Comparison of ENCODE assay signal across 20 cellular contexts in the genomic region with DNA sequence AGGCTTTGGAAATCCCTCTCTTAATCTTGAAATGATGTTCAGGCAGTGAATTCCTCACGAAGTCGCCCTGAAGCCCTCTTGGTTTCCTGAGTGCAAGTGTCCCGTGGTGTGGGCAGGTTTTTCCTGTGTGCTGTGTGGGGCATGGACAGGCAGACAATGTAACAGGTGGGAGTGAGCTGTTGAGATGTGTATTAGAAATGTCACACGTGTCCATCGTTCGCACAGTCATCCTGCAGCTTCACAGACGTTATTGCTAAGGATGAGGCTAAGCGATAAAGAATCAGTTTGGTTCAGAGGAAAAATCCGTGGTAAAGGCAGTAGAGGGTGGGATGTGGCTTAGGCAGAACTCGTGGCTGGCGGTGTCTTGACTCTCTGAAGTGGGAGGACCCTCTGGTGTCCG. TPM values are rescaled to one million over a fixed set of nuclear protein-coding genes. Genes with fewer than 3 reads are reported as not detected.
DNase-seq lines count a peak whose midpoint lies in the region; ATAC-seq, FAIRE-seq and TF ChIP-seq lines count a peak whose summit lies in the region.
"Had no signal": no experiment of that assay in that cellular context is flagged by ENCODE, and none has a peak within 500 bp of the region (broad histone marks: within the 10 kb centered on the region; RNA-seq: fewer than 3 reads in every experiment).

No MANE protein-coding gene starts in this region.

- H3K4me3 Mint-ChIP-seq in activated CD8-positive, alpha-beta T cell treated with anti-CD3 and anti-CD28 coated beads, Interleukin-2, amount 10 ng/mL, durations not matched to agents 7 days and 5 days = no peak overlapping the region
- no peak overlapping the region for H3K4me3 Mint-ChIP-seq in activated CD8-positive, alpha-beta T cell treated with anti-CD3 and anti-CD28 coated beads for 36 hours
- no peak overlapping the region for H3K4me3 Mint-ChIP-seq in glutamatergic neuron (ENCODE audit: unreplicated experiment)
- H3K4me3 Mint-ChIP-seq: CD4-positive, alpha-beta T cell; HFFc6 had no signal

- ATAC-seq in activated CD8-positive, alpha-beta T cell treated with anti-CD3 and anti-CD28 coated beads, Interleukin-2, amount 10 ng/mL, durations not matched to agents 7 days and 5 days = no peak
- no peak for ATAC-seq in activated CD8-positive, alpha-beta T cell treated with anti-CD3 and anti-CD28 coated beads for 36 hours
- ATAC-seq in IMR-90 (ENCODE audit: low read depth) (no peak), K562 (no peak), HG02885 (IDR thresholded peaks at IDR 0.05; ENCODE audit: poor library complexity, unreplicated experiment) (no peak)
- ATAC-seq: A549 had no signal

- FAIRE-seq in K562 (lab: Jason Lieb, UNC) = peak; percentile 55
- FAIRE-seq: A549, GM19239 had no signal

- H3K36me3 ChIP-seq in IMR-90 (ENCODE audit: control insufficient read depth, insufficient read depth, low read length) (peaks cover 77% of the 10 kb centered on the region), K562 (ENCODE audit: control insufficient read depth, insufficient read depth, low read length) (peaks cover 94% of the 10 kb centered on the region; the same call in 2 of the 3 replicates), neuronal stem cell (replicated peaks in 1 of 2; ENCODE audit: control insufficient read depth in 2 of 2, insufficient read depth in 2 of 2, low read length in 2 of 2) (peaks cover 73 to 96% of the 10 kb centered on the region in 2 donors), mammary epithelial cell (ENCODE audit: insufficient read depth, low read length) (peaks cover 40% of the 10 kb centered on the region)

- no peak overlapping the region for H2BK12ac ChIP-seq in neuronal stem cell (ENCODE audit: low read length)

- dilution Hi-C loops in IMR-90 (cut with HindIII; ENCODE audit: low sequenced_read_pairs, unreplicated experiment) = no loop called here
- dilution Hi-C loops in mammary epithelial cell (cut with HindIII; ENCODE audit: low sequenced_read_pairs) = no loop called here

- peaks cover 42% of the 10 kb centered on the region for H3K36me3 Mint-ChIP-seq in activated CD8-positive, alpha-beta T cell treated with anti-CD3 and anti-CD28 coated beads, Interleukin-2, amount 10 ng/mL, durations not matched to agents 7 days and 5 days (ENCODE audit: low read depth)
- H3K36me3 Mint-ChIP-seq in activated CD8-positive, alpha-beta T cell treated with anti-CD3 and anti-CD28 coated beads for 36 hours (ENCODE audit: low read depth) = peaks cover 48% of the 10 kb centered on the region
- peaks cover 9% of the 10 kb centered on the region for H3K36me3 Mint-ChIP-seq in glutamatergic neuron (ENCODE audit: unreplicated experiment)

- in situ Hi-C loops in IMR-90 (cut with MboI; ENCODE audit: low sequenced_read_pairs) (no loop called here), K562 (cut with MboI) (no loop called here), mammary epithelial cell (cut with MboI; ENCODE audit: low sequenced_read_pairs in 2 of 2) (no loop called here)

- H3K4ac ChIP-seq in IMR-90 (ENCODE audit: low read depth, low read length) = no peak overlapping the region
- no peak overlapping the region for H3K4ac ChIP-seq in neuronal stem cell (ENCODE audit: low read length)

- H3K27ac Mint-ChIP-seq in activated CD8-positive, alpha-beta T cell treated with anti-CD3 and anti-CD28 coated beads, Interleukin-2, amount 10 ng/mL, durations not matched to agents 7 days and 5 days = peak overlapping the region; percentile 37
- no peak overlapping the region for H3K27ac Mint-ChIP-seq in activated CD8-positive, alpha-beta T cell treated with anti-CD3 and anti-CD28 coated beads for 36 hours
- no peak overlapping the region for H3K27ac Mint-ChIP-seq in glutamatergic neuron (ENCODE audit: unreplicated experiment)
- H3K27ac Mint-ChIP-seq: CD4-positive, alpha-beta T cell; HFFc6 had no signal

- no peak overlapping the region for H3K4me3 ChIP-seq in IMR-90 (ENCODE audit: insufficient read depth, low read depth, low read length)
- no peak overlapping the region for H3K4me3 ChIP-seq in K562
- H3K4me3 ChIP-seq in neuronal stem cell (ENCODE audit: low read length in 2 of 2) = no peak overlapping the region
- H3K4me3 ChIP-seq in mammary epithelial cell (replicated peaks in 1 of 3; ENCODE audit: insufficient read depth in 1 of 3, low read depth in 2 of 3, low read length in 3 of 3) = no peak overlapping the region
- H3K4me3 ChIP-seq: A549 had no signal

- POLR2A ChIA-PET in activated CD8-positive, alpha-beta T cell treated with anti-CD3 and anti-CD28 coated beads, Interleukin-2, amount 10 ng/mL, durations not matched to agents 7 days and 5 days (lab: Charles Lee) = no interaction called here
- POLR2A ChIA-PET in activated CD8-positive, alpha-beta T cell treated with anti-CD3 and anti-CD28 coated beads for 36 hours (lab: Charles Lee) = interaction anchor here (0.6 kb wide), 1 partner anchor 70 kb away, joined by 4 read pairs; no protein-coding TSS in a partner anchor
- POLR2A ChIA-PET in IMR-90 (lab: Charles Lee; ENCODE audit: unreplicated experiment) = no interaction called here
- POLR2A ChIA-PET in K562 (lab: Yijun Ruan, JAX) = no interaction called here

- no peaks in the 10 kb centered on the region for H3K9me3 ChIP-seq in IMR-90 (ENCODE audit: control insufficient read depth, insufficient read depth, low read length)
- no peaks in the 10 kb centered on the region for H3K9me3 ChIP-seq in K562 (replicated peaks; ENCODE audit: control insufficient read depth, insufficient read depth, low read depth, low read length)
- peaks cover 0 to 2% of the 10 kb centered on the region in 2 donors for H3K9me3 ChIP-seq in neuronal stem cell (replicated peaks in 1 of 2; ENCODE audit: control insufficient read depth in 2 of 2, insufficient read depth in 1 of 2, low read depth in 1 of 2, low read length in 2 of 2)
- H3K9me3 ChIP-seq in mammary epithelial cell (replicated peaks; ENCODE audit: insufficient read depth, low read length) = no peaks in the 10 kb centered on the region
- H3K9me3 ChIP-seq: A549 had no signal

- no peak overlapping the region for H4K5ac ChIP-seq in IMR-90 (ENCODE audit: low read depth, low read length)

- no peak overlapping the region for H2AFZ ChIP-seq in IMR-90 (replicated peaks; ENCODE audit: low read length, poor library complexity)
- no peak overlapping the region for H2AFZ ChIP-seq in K562 (ENCODE audit: low read depth, low read length)
- no peak overlapping the region for H2AFZ ChIP-seq in neuronal stem cell (ENCODE audit: low read length)
- no peak overlapping the region for H2AFZ ChIP-seq in mammary epithelial cell (ENCODE audit: low read depth, low read length)

- H3K27me3 Mint-ChIP-seq in activated CD8-positive, alpha-beta T cell treated with anti-CD3 and anti-CD28 coated beads, Interleukin-2, amount 10 ng/mL, durations not matched to agents 7 days and 5 days (ENCODE audit: low read depth) = no peaks in the 10 kb centered on the region
- H3K27me3 Mint-ChIP-seq in activated CD8-positive, alpha-beta T cell treated with anti-CD3 and anti-CD28 coated beads for 36 hours = no peaks in the 10 kb centered on the region
- peaks cover 8% of the 10 kb centered on the region for H3K27me3 Mint-ChIP-seq in glutamatergic neuron (ENCODE audit: unreplicated experiment)
- H3K27me3 Mint-ChIP-seq: CD4-positive, alpha-beta T cell had no signal

- H2BK5ac ChIP-seq in IMR-90 (ENCODE audit: low read depth, low read length, poor library complexity, severe bottlenecking) = no peak overlapping the region
- no peak overlapping the region for H2BK5ac ChIP-seq in neuronal stem cell (ENCODE audit: low read length)

- H3K14ac ChIP-seq in IMR-90 (replicated peaks; ENCODE audit: low read depth, low read length) = no peak overlapping the region
- H3K14ac ChIP-seq in neuronal stem cell (ENCODE audit: low read length) = peak overlapping the region; percentile 2

- TF ChIP-seq RAD21 in IMR-90 (IDR thresholded peaks at IDR 0.05; ENCODE audit: low read length) (no peak), K562 (CRISPR knock-in tag; conservative IDR thresholded peaks at IDR 0.05 in 1 of 2, IDR thresholded peaks at IDR 0.05 in 1 of 2) (no peak)

- no peaks in the 10 kb centered on the region for H3K79me2 ChIP-seq in K562 (ENCODE audit: control insufficient read depth, insufficient read depth, low read length)
- H3K79me2 ChIP-seq in mammary epithelial cell (ENCODE audit: insufficient read depth, low read length) = no peaks in the 10 kb centered on the region

- H3K9me1 ChIP-seq in IMR-90 (ENCODE audit: insufficient read depth, low read length) = no peaks in the 10 kb centered on the region
- no peaks in the 10 kb centered on the region for H3K9me1 ChIP-seq in K562 (ENCODE audit: control insufficient read depth, insufficient read depth, low read length)

- H2BK20ac ChIP-seq in IMR-90 (ENCODE audit: low read depth, low read length) = no peak overlapping the region

- 78% methylated on average over 4 of the region's 12 CpGs; no CpG with 5 or more reads in 1 of the 2 experiments for WGBS in IMR-90 (ENCODE audit: extremely low coverage in 2 of 2, insufficient read length in 1 of 2), 2 experiments
- 83% methylated on average over 12 of the region's 12 CpGs for WGBS in K562 (ENCODE audit: insufficient coverage, low coverage, missing lambda C conversion rate)
- no CpG with 5 or more reads among the region's 12 CpGs for WGBS in neuronal stem cell (ENCODE audit: extremely low coverage in 2 of 2, insufficient read length in 2 of 2, insufficient replicate concordance in 1 of 2), 2 donors
- WGBS in mammary epithelial cell (ENCODE audit: low coverage, missing lambda C conversion rate) = 85% methylated on average over 11 of the region's 12 CpGs

- intact Hi-C loops in activated CD8-positive, alpha-beta T cell treated with anti-CD3 and anti-CD28 coated beads for 36 hours (cut with micrococcal nuclease) = loop anchor here (10.0 kb wide), 1 partner anchor 78 kb away; no protein-coding TSS in a partner anchor
- intact Hi-C loops in IMR-90 (cut with micrococcal nuclease) = no loop called here
- intact Hi-C loops in K562 (cut with micrococcal nuclease) = no loop called here
- intact Hi-C loops in mammary epithelial cell (cut with micrococcal nuclease) = loop anchor here (5.0 kb wide), 1 partner anchor 70 kb away; no protein-coding TSS in a partner anchor

- no peaks in the 10 kb centered on the region for H3K4me1 Mint-ChIP-seq in activated CD8-positive, alpha-beta T cell treated with anti-CD3 and anti-CD28 coated beads, Interleukin-2, amount 10 ng/mL, durations not matched to agents 7 days and 5 days (ENCODE audit: low read depth)
- no peaks in the 10 kb centered on the region for H3K4me1 Mint-ChIP-seq in activated CD8-positive, alpha-beta T cell treated with anti-CD3 and anti-CD28 coated beads for 36 hours (ENCODE audit: low read depth)
- H3K4me1 Mint-ChIP-seq in glutamatergic neuron (ENCODE audit: low read depth, unreplicated experiment) = peaks cover 7% of the 10 kb centered on the region

- H4K8ac ChIP-seq in IMR-90 (ENCODE audit: low read depth in 2 of 2, low read length in 2 of 2) (no peak overlapping the region), neuronal stem cell (ENCODE audit: low read depth, low read length) (no peak overlapping the region)

- no peak overlapping the region for H3K56ac ChIP-seq in IMR-90 (ENCODE audit: extremely low read depth, insufficient read depth, low read length)

- H2BK15ac ChIP-seq in IMR-90 (ENCODE audit: low read depth, low read length) (no peak overlapping the region), neuronal stem cell (ENCODE audit: low read length) (no peak overlapping the region)

- H2AK5ac ChIP-seq in IMR-90 (ENCODE audit: low read depth, low read length) (no peak overlapping the region), neuronal stem cell (ENCODE audit: low read depth, low read length) (no peak overlapping the region)

- peak overlapping the region; percentile 34 for H2AK9ac ChIP-seq in IMR-90 (replicated peaks; ENCODE audit: low read depth, low read length, poor library complexity)

- no peak for TF ChIP-seq POLR2A in IMR-90 (IDR thresholded peaks at IDR 0.05; ENCODE audit: low read depth, low read length)
- no peak for TF ChIP-seq POLR2A in K562 (conservative IDR thresholded peaks at IDR 0.05)

- H3K27me3 ChIP-seq in IMR-90 (ENCODE audit: control insufficient read depth, insufficient read depth, low read length) = no peaks in the 10 kb centered on the region
- H3K27me3 ChIP-seq in K562 (ENCODE audit: control insufficient read depth in 2 of 2, insufficient read depth in 2 of 2, low read length in 2 of 2) = no peaks in the 10 kb centered on the region
- no peaks in the 10 kb centered on the region for H3K27me3 ChIP-seq in neuronal stem cell (ENCODE audit: control insufficient read depth in 3 of 3, insufficient read depth in 3 of 3, low read depth in 1 of 3, low read length in 3 of 3)
- no peaks in the 10 kb centered on the region for H3K27me3 ChIP-seq in mammary epithelial cell (ENCODE audit: insufficient read depth, low read length)

- no peak for TF ChIP-seq EP300 in K562 (IDR thresholded peaks at IDR 0.05; ENCODE audit: low read length)

- H3K27ac ChIP-seq in IMR-90 (ENCODE audit: insufficient read depth, low read length) = no peak overlapping the region
- H3K27ac ChIP-seq in K562 (ENCODE audit: extremely low read depth, low read depth, low read length) = no peak overlapping the region
- no peak overlapping the region for H3K27ac ChIP-seq in neuronal stem cell (replicated peaks; ENCODE audit: low read length)
- no peak overlapping the region for H3K27ac ChIP-seq in mammary epithelial cell (ENCODE audit: insufficient read depth, low read depth, low read length)
- H3K27ac ChIP-seq: 22Rv1, A549, C4-2B had no signal

- H2BK120ac ChIP-seq in IMR-90 (ENCODE audit: low read depth, low read length) (no peak overlapping the region), neuronal stem cell (ENCODE audit: low read depth, low read length) (no peak overlapping the region)

- H4K20me1 ChIP-seq in IMR-90 (ENCODE audit: insufficient read depth, low read length) (peaks cover 10% of the 10 kb centered on the region; the same call in 1 of the 2 replicates), K562 (replicated peaks; ENCODE audit: control insufficient read depth, insufficient read depth, low read length) (no peaks in the 10 kb centered on the region), mammary epithelial cell (ENCODE audit: insufficient read depth, low read length) (no peaks in the 10 kb centered on the region)

- H3K9me3 Mint-ChIP-seq in activated CD8-positive, alpha-beta T cell treated with anti-CD3 and anti-CD28 coated beads, Interleukin-2, amount 10 ng/mL, durations not matched to agents 7 days and 5 days (ENCODE audit: insufficient read depth) = no peaks in the 10 kb centered on the region
- no peaks in the 10 kb centered on the region for H3K9me3 Mint-ChIP-seq in activated CD8-positive, alpha-beta T cell treated with anti-CD3 and anti-CD28 coated beads for 36 hours
- H3K9me3 Mint-ChIP-seq in glutamatergic neuron (ENCODE audit: unreplicated experiment) = peaks cover 4% of the 10 kb centered on the region
- H3K9me3 Mint-ChIP-seq: CD4-positive, alpha-beta T cell; HFFc6 had no signal

- no peak overlapping the region for H3K23ac ChIP-seq in IMR-90 (ENCODE audit: low read depth, low read length)
- peak overlapping the region; percentile 75 for H3K23ac ChIP-seq in neuronal stem cell (ENCODE audit: low read depth, low read length, poor library complexity)

- H3K18ac ChIP-seq in IMR-90 (ENCODE audit: low read depth, low read length) = no peak overlapping the region
- no peak overlapping the region for H3K18ac ChIP-seq in neuronal stem cell (ENCODE audit: low read length)

- H4K91ac ChIP-seq in IMR-90 (ENCODE audit: insufficient read depth, low read depth, low read length) = no peak overlapping the region
- no peak overlapping the region for H4K91ac ChIP-seq in neuronal stem cell (ENCODE audit: low read depth, low read length, poor library complexity)

- no peak overlapping the region for H3K9ac ChIP-seq in IMR-90 (ENCODE audit: low read depth, low read length)
- no peak overlapping the region for H3K9ac ChIP-seq in K562 (ENCODE audit: insufficient read depth in 1 of 2, low read depth in 2 of 2, low read length in 2 of 2)
- no peak overlapping the region for H3K9ac ChIP-seq in neuronal stem cell (ENCODE audit: low read depth, low read length, poor library complexity)
- no peak overlapping the region for H3K9ac ChIP-seq in mammary epithelial cell (ENCODE audit: insufficient read depth, low read length)

- no peak for TF ChIP-seq CTCF in activated CD8-positive, alpha-beta T cell treated with anti-CD3 and anti-CD28 coated beads for 36 hours (IDR thresholded peaks at IDR 0.05)
- no peak for TF ChIP-seq CTCF in IMR-90 (conservative IDR thresholded peaks at IDR 0.05; ENCODE audit: low read depth, low read length)
- TF ChIP-seq CTCF in K562 (IDR thresholded peaks at IDR 0.05 in 2 of 3, conservative IDR thresholded peaks at IDR 0.05 in 1 of 3; ENCODE audit: insufficient read depth in 2 of 3, low read depth in 1 of 3, low read length in 3 of 3) = no peak
- TF ChIP-seq CTCF in glutamatergic neuron (IDR thresholded peaks at IDR 0.05; ENCODE audit: partially characterized antibody, unreplicated experiment) = no peak
- no peak for TF ChIP-seq CTCF in mammary epithelial cell (conservative IDR thresholded peaks at IDR 0.05 in 1 of 2, IDR thresholded peaks at IDR 0.05 in 1 of 2; ENCODE audit: extremely low read depth in 1 of 2, insufficient read depth in 1 of 2, low read depth in 1 of 2, low read length in 2 of 2)

- CTCF ChIA-PET in activated CD8-positive, alpha-beta T cell treated with anti-CD3 and anti-CD28 coated beads, Interleukin-2, amount 10 ng/mL, durations not matched to agents 7 days and 5 days (lab: Charles Lee) = interaction anchor here (2.5 kb wide), 1 partner anchor 70 kb away, joined by 15 read pairs; no protein-coding TSS in a partner anchor
- CTCF ChIA-PET in activated CD8-positive, alpha-beta T cell treated with anti-CD3 and anti-CD28 coated beads for 36 hours (lab: Charles Lee) = interaction anchor here (0.9 to 3.1 kb wide), 5 partner anchors 9 to 117 kb away, joined by 3 to 12 read pairs (median 4); no protein-coding TSS in a partner anchor
- CTCF ChIA-PET in IMR-90 (lab: Yijun Ruan, JAX) = no interaction called here
- CTCF ChIA-PET in K562 (lab: Yijun Ruan, JAX; ENCODE audit: low intra/inter-chr PET ratio) = interaction anchor here (0.6 kb wide), 1 partner anchor 21 kb away, joined by 4 read pairs; no protein-coding TSS in a partner anchor
- CTCF ChIA-PET in mammary epithelial cell (lab: Charles Lee; ENCODE audit: low non-redundant PET) = no interaction called here

- no peaks in the 10 kb centered on the region for H3K4me1 ChIP-seq in IMR-90 (ENCODE audit: control insufficient read depth, insufficient read depth, low read length)
- peaks cover 0 to 4% of the 10 kb centered on the region in 2 experiments; a peak in 1 of 5 replicates for H3K4me1 ChIP-seq in K562 (replicated peaks in 1 of 2; ENCODE audit: control insufficient read depth in 2 of 2, insufficient read depth in 2 of 2, low read length in 2 of 2)
- no peaks in the 10 kb centered on the region for H3K4me1 ChIP-seq in neuronal stem cell (ENCODE audit: control insufficient read depth in 2 of 2, insufficient read depth in 1 of 2, low read depth in 1 of 2, low read length in 2 of 2)
- no peaks in the 10 kb centered on the region for H3K4me1 ChIP-seq in mammary epithelial cell (ENCODE audit: insufficient read depth, low read length)
- H3K4me1 ChIP-seq: A549 had no signal

- H3K79me1 ChIP-seq in IMR-90 (ENCODE audit: low read depth in 1 of 2, low read length in 2 of 2) = peaks cover 4 to 9% of the 10 kb centered on the region in 2 experiments; a peak in 2 of 4 replicates
- peaks cover 12% of the 10 kb centered on the region for H3K79me1 ChIP-seq in neuronal stem cell (ENCODE audit: low read depth, low read length)

- BruUV-seq in IMR-90 (replicated peaks; lab: Mats Ljungman, UMichigan) (no TSS peak), K562 (replicated peaks; lab: Mats Ljungman, UMichigan) (no TSS peak), mammary epithelial cell (replicated peaks; lab: Mats Ljungman, UMichigan) (no TSS peak)

- DNase-seq in activated CD8-positive, alpha-beta T cell treated with anti-CD3 and anti-CD28 coated beads, Interleukin-2, amount 10 ng/mL, durations not matched to agents 7 days and 5 days = no peak
- DNase-seq in activated CD8-positive, alpha-beta T cell treated with anti-CD3 and anti-CD28 coated beads for 36 hours = no peak
- DNase-seq in IMR-90 (no peak), K562 (ENCODE audit: extremely low read depth in 1 of 4, low spot score in 3 of 4) (no peak), neuronal stem cell (ENCODE audit: low spot score) (no peak), glutamatergic neuron (no peak), mammary epithelial cell (no peak)
- DNase-seq: AML-193; CD4-positive, alpha-beta T cell; DMS153; DMS79; GDM1; HCEC 1CT; HFFc6; KBM-7 had no signal

- H3K4me2 ChIP-seq in IMR-90 (ENCODE audit: low read depth, low read length) (no peak overlapping the region), K562 (ENCODE audit: insufficient read depth, low read length) (no peak overlapping the region), neuronal stem cell (ENCODE audit: insufficient read depth, low read length, poor library complexity, severe bottlenecking) (no peak overlapping the region), mammary epithelial cell (ENCODE audit: insufficient read depth, low read depth, low read length) (no peak overlapping the region)
- H3K4me2 ChIP-seq: A549 had no signal

RNA-seq across cellular contexts. Expression of a gene that starts 51.7 kb away (rescaled TPM):
- total RNA-seq in activated CD8-positive, alpha-beta T cell treated with anti-CD3 and anti-CD28 coated beads, Interleukin-2, amount 10 ng/mL, durations not matched to agents 7 days and 5 days = 100 to 1,000 TPM; 108 to 115 TPM
- 10 to 100 TPM; 97.0 to 98.7 TPM for total RNA-seq in activated CD8-positive, alpha-beta T cell treated with anti-CD3 and anti-CD28 coated beads for 36 hours
- 41.4 and 53.3 TPM in 2 replicates for total RNA-seq in IMR-90 (2012; rRNA removed)
- 73.6 and 85.6 TPM in 2 replicates for polyA plus RNA-seq in IMR-90 (2012; rRNA removed)
- 54.5 and 62.3 TPM in 2 replicates for polyA plus RNA-seq in IMR-90 (2012; cell fraction: cytosol; rRNA removed)
- polyA plus RNA-seq in IMR-90 (2012; cell fraction: nucleus; rRNA removed; ENCODE audit: low replicate concordance) = 111 and 135 TPM in 2 replicates
- total RNA-seq in K562 (2011; cell fraction: chromatin; rRNA removed; ENCODE audit: low replicate concordance) = 239 and 474 TPM in 2 replicates
- total RNA-seq in K562 (2011; cell fraction: nucleolus; rRNA removed) = 201 and 202 TPM in 2 replicates
- 194 and 219 TPM in 2 replicates for total RNA-seq in K562 (2011; cell fraction: nucleoplasm; rRNA removed)
- total RNA-seq in K562 (2014; rRNA removed) = 125 and 134 TPM in 2 replicates
- total RNA-seq in K562 (2014; rRNA removed; fragmentation: Illumina TruSeq; extraction: Trizol) = 45.7 and 48.4 TPM in 2 replicates
- 52.1 and 54.1 TPM in 2 replicates for total RNA-seq in K562 (2015; rRNA removed; fragmentation: Illumina TruSeq; extraction: Trizol)
- total RNA-seq in K562 (2021) = 194 and 207 TPM in 2 replicates
- 40.7 and 69.1 TPM in 2 replicates for polyA plus RNA-seq in K562 (2011; rRNA removed)
- 50.9 and 53.3 TPM in 2 replicates for polyA plus RNA-seq in K562 (2011; cell fraction: cytosol; rRNA removed)
- 84.2 and 133 TPM in 2 replicates for polyA plus RNA-seq in K562 (2011; cell fraction: nucleus; rRNA removed)
- polyA plus RNA-seq in K562 (2012) = 118 and 172 TPM in 2 replicates
- 98.6 and 118 TPM in 2 replicates for polyA plus RNA-seq in K562 (2014; fragmentation: Illumina TruSeq; extraction: Trizol)
- polyA plus RNA-seq in K562 (2014; fragmentation: Nextera tagmentation; extraction: Ambion mirVana) = 10 to 100 TPM; 19.3 to 24.8 TPM
- 68.9 and 84.5 TPM in 2 replicates for polyA plus RNA-seq in K562 (2014; rRNA removed)
- polyA minus RNA-seq in K562 (2011; rRNA and poly(A)+ RNA removed) = 91.0 and 105 TPM in 2 replicates
- 157 and 194 TPM in 2 replicates for polyA minus RNA-seq in K562 (2011; cell fraction: cytosol; rRNA and poly(A)+ RNA removed)
- 68.0 and 102 TPM in 2 replicates for polyA minus RNA-seq in K562 (2011; cell fraction: nucleus; rRNA and poly(A)+ RNA removed)
- 168 TPM for polyA plus RNA-seq in neuronal stem cell (2013, experiment 1 of 2)
- polyA plus RNA-seq in neuronal stem cell (2013, experiment 2 of 2) = 160 TPM
- total RNA-seq in glutamatergic neuron (ENCODE audit: unreplicated experiment) = 513 TPM
- total RNA-seq in mammary epithelial cell = 100 to 1,000 TPM in 1 of 2 donors, 10 to 100 TPM in 1; 67.0 to 110 TPM
- 59.2 TPM for polyA plus RNA-seq in mammary epithelial cell
- polyA minus RNA-seq in mammary epithelial cell = 138 TPM

Comparison
In these comparisons a context has a peak if more than half of its experiments do, and no peak if none do; other contexts are left out.
1. CTCF ChIA-PET loops: an anchor here in activated CD8-positive, alpha-beta T cell treated with anti-CD3 and anti-CD28 coated beads, Interleukin-2, amount 10 ng/mL, durations not matched to agents 7 days and 5 days (2.5 kb wide), activated CD8-positive, alpha-beta T cell treated with anti-CD3 and anti-CD28 coated beads for 36 hours (0.9 to 3.1 kb wide) and K562 (0.6 kb wide); none called in IMR-90 and mammary epithelial cell.
2. intact Hi-C loops: an anchor here in activated CD8-positive, alpha-beta T cell treated with anti-CD3 and anti-CD28 coated beads for 36 hours (10.0 kb wide) and mammary epithelial cell (5.0 kb wide); none called in IMR-90 and K562.